4 cellular contexts compared by ENCODE assay signal in genomic region chr12:52722680-52723079, GRCh38. TPM values are rescaled to one million over a fixed set of nuclear protein-coding genes. Genes with fewer than 3 reads are reported as not detected.
"Had no signal": no experiment of that assay in that cellular context is flagged by ENCODE, and none has a peak within 500 bp of the region (broad histone marks: within the 10 kb centered on the region; RNA-seq: fewer than 3 reads in every experiment).

No MANE protein-coding gene starts in this region.

- H3K4me3 ChIP-seq: GM12878 had no signal

- DNase-seq: GDM1, GF-D8 had no signal

- ATAC-seq: GM12878 had no signal

RNA-seq across cellular contexts. Expression of gene KRT77, which starts 19.4 kb away (rescaled TPM):
- total RNA-seq: G401, GM12878 had no signal

RNA-seq across cellular contexts. Expression of gene KRT1, which starts 42.5 kb away (rescaled TPM):
- total RNA-seq: G401, GM12878 had no signal

RNA-seq across cellular contexts. Expression of gene KRT76, which starts 54.5 kb away (rescaled TPM):
- total RNA-seq: G401, GM12878 had no signal
